Comparison of ENCODE assay signal across 17 cellular contexts in genomic region chr9:128405780-128406171, GRCh38.
"Had no signal": no experiment of that assay in that cellular context is flagged by ENCODE, and none has a peak within 500 bp of the region (broad histone marks: within the 10 kb centered on the region; RNA-seq: fewer than 3 reads in every experiment).

No MANE protein-coding gene starts in this region.

- H3K4me1 ChIP-seq: breast epithelium, vagina had no signal

- H3K79me2 ChIP-seq: hepatocyte had no signal

- H3K9me3 ChIP-seq: breast epithelium, tibial nerve, vagina had no signal

- FAIRE-seq: islet of Langerhans had no signal

- H3K27me3 ChIP-seq: breast epithelium, vagina had no signal

- H3K4me3 ChIP-seq: breast epithelium, hepatocyte, tibial nerve, vagina had no signal

- H3K9me3 Mint-ChIP-seq: activated CD4-positive, alpha-beta T cell treated with anti-CD3 and anti-CD28 coated beads, Interleukin-2, amount 10 ng/mL, durations not matched to agents 7 days and 5 days; activated naive CD4-positive, alpha-beta T cell treated with anti-CD3 and anti-CD28 coated beads for 36 hours; activated T-cell treated with anti-CD3 and anti-CD28 coated beads, Interleukin-2, amount 50 U/mL, for 24 hours; T-helper 1 cell treated with Interleukin-12 subunit alpha and Interleukin-12 subunit beta and Interleukin-4 antibody, amounts not matched to agents 30 μg/mL and 1 μg/mL, for 36 hours had no signal

- H3K4me2 ChIP-seq: hepatocyte had no signal

- H3K27ac ChIP-seq: breast epithelium, hepatocyte, tibial nerve, vagina had no signal

- ATAC-seq: activated CD4-positive, CD25-positive, alpha-beta regulatory T cell treated with anti-CD3 and anti-CD28 coated beads, Interleukin-2, amount 50 U/mL, for 24 hours; activated CD8-positive, alpha-beta T cell treated with anti-CD3 and anti-CD28 coated beads, Interleukin-2, amount 10 ng/mL, durations not matched to agents 7 days and 5 days; left lobe of liver had no signal

- H2AFZ ChIP-seq: hepatocyte had no signal

- H3K4me1 Mint-ChIP-seq: activated CD4-positive, alpha-beta T cell treated with anti-CD3 and anti-CD28 coated beads, Interleukin-2, amount 10 ng/mL, durations not matched to agents 7 days and 5 days had no signal

- DNase-seq: activated CD4-positive, alpha-beta T cell treated with anti-CD3 and anti-CD28 coated beads, Interleukin-2, amount 10 ng/mL, durations not matched to agents 7 days and 5 days; activated CD8-positive, alpha-beta T cell treated with anti-CD3 and anti-CD28 coated beads, Interleukin-2, amount 10 ng/mL, durations not matched to agents 7 days and 5 days; activated naive CD4-positive, alpha-beta T cell treated with anti-CD3 and anti-CD28 coated beads for 36 hours; activated T-cell treated with anti-CD3 and anti-CD28 coated beads, Interleukin-2, amount 50 U/mL, for 24 hours; aorta; cerebellar nuclear complex; effector memory CD4-positive, alpha-beta T cell; retina; stimulated activated naive CD4-positive, alpha-beta T cell had no signal

- H3K4me3 Mint-ChIP-seq: activated CD4-positive, alpha-beta T cell treated with anti-CD3 and anti-CD28 coated beads, Interleukin-2, amount 10 ng/mL, durations not matched to agents 7 days and 5 days; activated CD8-positive, alpha-beta T cell treated with anti-CD3 and anti-CD28 coated beads, Interleukin-2, amount 10 ng/mL, durations not matched to agents 7 days and 5 days; activated naive CD4-positive, alpha-beta T cell treated with anti-CD3 and anti-CD28 coated beads for 36 hours; activated T-cell treated with anti-CD3 and anti-CD28 coated beads, Interleukin-2, amount 50 U/mL, for 24 hours; T-helper 1 cell treated with Interleukin-12 subunit alpha and Interleukin-12 subunit beta and Interleukin-4 antibody, amounts not matched to agents 30 μg/mL and 1 μg/mL, for 36 hours had no signal

- H3K36me3 ChIP-seq: breast epithelium, tibial nerve, vagina had no signal

- H3K27ac Mint-ChIP-seq: activated CD4-positive, alpha-beta T cell treated with anti-CD3 and anti-CD28 coated beads, Interleukin-2, amount 10 ng/mL, durations not matched to agents 7 days and 5 days; activated CD8-positive, alpha-beta T cell treated with anti-CD3 and anti-CD28 coated beads, Interleukin-2, amount 10 ng/mL, durations not matched to agents 7 days and 5 days; activated naive CD4-positive, alpha-beta T cell treated with anti-CD3 and anti-CD28 coated beads for 36 hours; activated T-cell treated with anti-CD3 and anti-CD28 coated beads, Interleukin-2, amount 50 U/mL, for 24 hours; T-helper 1 cell treated with Interleukin-12 subunit alpha and Interleukin-12 subunit beta and Interleukin-4 antibody, amounts not matched to agents 30 μg/mL and 1 μg/mL, for 36 hours had no signal
